Comparison of ENCODE assay signal across 11 cellular contexts in genomic region chr1:87120779-87121178, GRCh38.
DNase-seq lines count a peak whose midpoint lies in the region; ATAC-seq and TF ChIP-seq lines count a peak whose summit lies in the region.
"Had no signal": no experiment of that assay in that cellular context is flagged by ENCODE, and none has a peak within 500 bp of the region (broad histone marks: within the 10 kb centered on the region; RNA-seq: fewer than 3 reads in every experiment).

No MANE protein-coding gene starts in this region.

- H3K79me2 ChIP-seq in DOHH2 (ENCODE audit: control insufficient read depth, low read length): no peaks in the 10 kb centered on the region

- no peaks in the 10 kb centered on the region for H4K20me1 ChIP-seq in DOHH2 (ENCODE audit: control insufficient read depth, insufficient read depth, low read depth, low read length)

- peaks cover 7% of the 10 kb centered on the region for H3K4me1 ChIP-seq in DOHH2 (ENCODE audit: control insufficient read depth, low read length)

- TF ChIP-seq POLR2A in NB4 (IDR thresholded peaks at IDR 0.05; ENCODE audit: extremely low read depth, insufficient read length): no peak

- H3F3A ChIP-seq in DOHH2 (ENCODE audit: control insufficient read depth, insufficient read depth): peaks cover under 1% of the 10 kb centered on the region; the same call in 1 of the 2 replicates

- no peaks in the 10 kb centered on the region for H3K9me2 ChIP-seq in DOHH2 (replicated peaks; ENCODE audit: control insufficient read depth, low read length)

- no peak overlapping the region for H3K4me2 ChIP-seq in DOHH2 (ENCODE audit: low read length)

- H3K36me3 ChIP-seq in DOHH2 (ENCODE audit: control insufficient read depth, low read length): no peaks in the 10 kb centered on the region

- H3K4me3 ChIP-seq in DOHH2 (ENCODE audit: low read length): no peak overlapping the region
- no peak overlapping the region for H3K4me3 ChIP-seq in NB4 (ENCODE audit: low read depth, low read length)
- no peak overlapping the region for H3K4me3 ChIP-seq in epithelial cell of esophagus (ENCODE audit: low read length)

- intact Hi-C loops in cardiac septum (cut with DNase I): no loop called here

- H3K9me3 ChIP-seq in DOHH2 (ENCODE audit: control insufficient read depth, insufficient read depth, low read length): no peaks in the 10 kb centered on the region

- DNase-seq in NB4 (ENCODE audit: low read depth) (peak; percentile 26), epithelial cell of esophagus (ENCODE audit: low read depth) (no peak), cardiac septum (ENCODE audit: low spot score) (no peak)
- no peak for DNase-seq in activated effector memory CD4-positive, alpha-beta T cell treated with anti-CD3 and anti-CD28 coated beads, Interleukin-2, amount 50 U/mL, for 16 hours
- DNase-seq: activated CD4-positive, alpha-beta memory T cell treated with anti-CD3 and anti-CD28 coated beads, Interleukin-2, amount 10 ng/mL, durations not matched to agents 7 days and 5 days; CD4-positive, alpha-beta memory T cell; effector memory CD4-positive, alpha-beta T cell had no signal

- no peak overlapping the region for H3K27ac ChIP-seq in 22Rv1
- no peak overlapping the region for H3K27ac ChIP-seq in DOHH2 (ENCODE audit: low read depth, low read length)

- H3K27me3 ChIP-seq in DOHH2 (ENCODE audit: control insufficient read depth, low read length): no peaks in the 10 kb centered on the region

- TF ChIP-seq CTCF in 22Rv1 (IDR thresholded peaks at IDR 0.05) (peak; percentile 56), DOHH2 (IDR thresholded peaks at IDR 0.05; ENCODE audit: low read depth, low read length, poor library complexity, severe bottlenecking) (peak; percentile 74), NB4 (IDR thresholded peaks at IDR 0.05; ENCODE audit: low read depth, low read length) (peak; percentile 54), epithelial cell of esophagus (IDR thresholded peaks at IDR 0.05; ENCODE audit: insufficient read depth, low read depth, low read length, missing control alignments) (peak; percentile 20)

- ATAC-seq in HG02852 (IDR thresholded peaks at IDR 0.05; ENCODE audit: unreplicated experiment) (no peak), HG03045 (IDR thresholded peaks at IDR 0.05; ENCODE audit: unreplicated experiment) (no peak)

Comparison
In these comparisons a context has a peak if more than half of its experiments do, and no peak if none do; other contexts are left out.
1. CTCF ChIP-seq: peak in every context shown above with its lines; median percentile 74 in DOHH2; 56 in 22Rv1; 54 in NB4; 20 in epithelial cell of esophagus.